Comparison of ENCODE assay signal across 10 cellular contexts in the genomic region with DNA sequence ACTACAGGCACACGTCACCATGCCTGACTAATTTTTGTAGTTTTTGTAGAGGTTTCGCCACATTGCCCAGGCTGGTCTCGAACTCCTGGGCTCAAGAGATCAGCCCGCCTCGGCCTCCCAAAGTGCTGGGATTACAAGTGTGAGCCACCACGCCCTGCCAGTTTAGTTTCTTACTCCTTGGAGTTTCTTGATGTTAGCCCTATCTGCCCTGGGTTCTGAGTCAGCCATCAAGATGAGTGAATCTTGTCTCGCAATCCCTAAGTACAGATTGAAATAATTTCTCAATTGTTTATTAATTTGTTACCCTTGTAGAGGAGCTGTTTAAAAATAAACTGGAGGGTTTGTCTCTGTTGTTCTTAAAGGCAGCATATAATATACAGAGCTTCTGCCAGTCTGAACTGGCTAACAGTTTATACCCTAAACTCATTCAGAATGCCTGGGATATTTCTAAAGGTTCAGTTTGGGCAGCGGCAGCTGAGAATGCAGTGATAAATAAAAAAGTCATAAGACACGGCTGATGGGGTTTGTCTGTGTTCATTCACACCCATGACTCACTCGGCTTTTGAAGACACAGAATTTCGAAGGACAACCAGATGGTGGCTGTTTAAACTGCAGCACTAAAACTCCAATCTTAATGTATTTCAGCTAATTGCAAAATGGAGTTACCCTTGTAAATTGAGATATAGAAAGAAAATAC. TPM values are rescaled to one million over a fixed set of nuclear protein-coding genes. Genes with fewer than 3 reads are reported as not detected.
A peak's percentile ranks its signal among the peaks of the same experiment; 100 is the strongest.
DNase-seq lines count a peak whose midpoint lies in the region; TF ChIP-seq lines count a peak whose summit lies in the region.
"Had no signal": no experiment of that assay in that cellular context is flagged by ENCODE, and none has a peak within 500 bp of the region (broad histone marks: within the 10 kb centered on the region; RNA-seq: fewer than 3 reads in every experiment).

No MANE protein-coding gene starts in this region.

- 46 to 77% methylated on average over 4 to 11 of the region's 11 CpGs for WGBS in transverse colon (ENCODE audit: low coverage in 1 of 2), 2 donors

- intact Hi-C loops in transverse colon (cut with DNase I; ENCODE audit: low total_unique reads) = no loop called here

- no peak for TF ChIP-seq CTCF in transverse colon (IDR thresholded peaks at IDR 0.05)

- DNase-seq in HPDE6-E6E7 (ENCODE audit: extremely low spot score) (peak; percentile 28), amniotic epithelial cell (ENCODE audit: low read depth) (peak; percentile 95), inferior parietal cortex (ENCODE audit: extremely low spot score) (peak; percentile 69), transverse colon (no peak), NCI-H2196 (lab: John Stamatoyannopoulos, UW; ENCODE audit: unreplicated experiment) (no peak), midbrain (lab: John Stamatoyannopoulos, UW) (no peak), GM19240 (ENCODE audit: insufficient read length, low spot score) (no peak)
- DNase-seq: activated CD4-positive, alpha-beta T cell treated with anti-CD3 and anti-CD28 coated beads, Interleukin-2, amount 10 ng/mL, durations not matched to agents 7 days and 5 days; PC-9 had no signal

- H3K4me1 ChIP-seq in transverse colon = peaks cover 0 to 7% (median 0%) of the 10 kb centered on the region in 4 donors

- H3K27me3 ChIP-seq in transverse colon = no peaks in the 10 kb centered on the region
- H3K27me3 ChIP-seq: neutrophil had no signal

- no peak overlapping the region for H3K4me3 ChIP-seq in transverse colon
- H3K4me3 ChIP-seq: PC-9 had no signal

- no peak for TF ChIP-seq POLR2A in transverse colon (IDR thresholded peaks at IDR 0.05)

- H3K27ac ChIP-seq in transverse colon = peak overlapping the region in 3 of 4 donors; percentile 9 to 38 (median 19)
- H3K27ac ChIP-seq: neutrophil, PC-9 had no signal

- H3K36me3 ChIP-seq in transverse colon = no peaks in the 10 kb centered on the region
- H3K36me3 ChIP-seq: neutrophil had no signal

- in situ Hi-C loops in transverse colon (cut with MboI; ENCODE audit: low pct_ligation_motif_present in 1 of 4, low pct_unique_long_range_greater_than_20kb in 1 of 4, low sequenced_read_pairs in 3 of 4) = no loop called here

- no peaks in the 10 kb centered on the region for H3K9me3 ChIP-seq in transverse colon
- H3K9me3 ChIP-seq: neutrophil had no signal

- no peak for TF ChIP-seq EP300 in transverse colon (IDR thresholded peaks at IDR 0.05; ENCODE audit: low read depth)

RNA-seq across cellular contexts. Expression of gene GPRC5B, which starts 39.6 kb away (rescaled TPM):
- total RNA-seq in transverse colon = 10 to 100 TPM in 1 of 4 donors, 1 to 10 TPM in 3; 1.9 to 17.3 (median 5.1) TPM

Comparison
In these comparisons a context has a peak if more than half of its experiments do, and no peak if none do; other contexts are left out.
1. DNase-seq: peak in HPDE6-E6E7 (single experiment), amniotic epithelial cell (single experiment) and inferior parietal cortex (single experiment); none in transverse colon (single experiment), NCI-H2196 (single experiment), midbrain (single experiment) and GM19240 (single experiment).